In the genomic region with DNA sequence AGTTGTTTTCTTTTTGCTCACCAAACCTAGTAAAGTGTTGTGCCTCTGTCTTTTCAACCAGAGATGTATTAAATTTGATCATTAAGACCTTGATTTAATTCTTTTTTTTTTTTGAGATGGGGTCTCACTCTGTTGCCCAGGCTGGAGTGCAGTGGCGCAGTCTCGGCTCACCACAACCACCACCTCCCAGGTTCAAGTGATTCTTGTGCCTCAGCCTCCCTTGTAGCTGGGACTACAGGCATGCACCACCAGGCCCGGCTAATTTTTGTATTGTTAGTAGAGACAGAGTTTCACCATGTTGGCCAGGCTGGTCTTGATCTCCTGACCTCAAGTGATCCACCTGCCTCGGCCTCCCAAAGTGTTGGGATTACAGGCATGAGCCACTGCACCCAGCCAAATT, we compare ENCODE assay signal across 8 cellular contexts. TPM values are rescaled to one million over a fixed set of nuclear protein-coding genes. Genes with fewer than 3 reads are reported as not detected.
DNase-seq lines count a peak whose midpoint lies in the region; ATAC-seq, FAIRE-seq and TF ChIP-seq lines count a peak whose summit lies in the region.
"Not testable (repeated sequence)": the region's sequence is repeated elsewhere in the genome, so short reads cannot be mapped to it uniquely, and the experiment has no call there.

No MANE protein-coding gene starts in this region.

- DNase-seq in CD4-positive, alpha-beta T cell; activated B cell treated with CpG ODN at 0.5 μM for 24 hours; activated CD8-positive, alpha-beta memory T cell treated with anti-CD3 and anti-CD28 coated beads, Interleukin-2, amount 10 ng/mL, durations not matched to agents 7 days and 5 days; activated naive CD4-positive, alpha-beta T cell treated with anti-CD3 and anti-CD28 coated beads, Interleukin-2, amount 10 ng/mL, durations not matched to agents 7 days and 5 days; K562 (ENCODE audit: extremely low read depth in 1 of 4, low spot score in 3 of 4); naive B cell; stimulated activated naive B cell treated with anti-CD40 and anti-IgM and Interleukin-4, amounts not matched to agents 10 μg/mL and 1 μg/mL and 100 μg/mL, for 72 hours: not testable (repeated sequence)

- H3K27ac Mint-ChIP-seq in CD4-positive, alpha-beta T cell, result peak overlapping the region; percentile 99
- H3K27ac Mint-ChIP-seq in activated B cell treated with CpG ODN at 0.5 μM for 24 hours (peak overlapping the region; percentile 46), naive B cell (peak overlapping the region in 4 of 6 donors; percentile 87 to 95 (median 89))
- peak overlapping the region; percentile 95 for H3K27ac Mint-ChIP-seq in activated CD8-positive, alpha-beta memory T cell treated with anti-CD3 and anti-CD28 coated beads, Interleukin-2, amount 10 ng/mL, durations not matched to agents 7 days and 5 days
- peak overlapping the region; percentile 88 for H3K27ac Mint-ChIP-seq in activated naive CD4-positive, alpha-beta T cell treated with anti-CD3 and anti-CD28 coated beads, Interleukin-2, amount 10 ng/mL, durations not matched to agents 7 days and 5 days
- peak overlapping the region; percentile 79 for H3K27ac Mint-ChIP-seq in stimulated activated naive B cell treated with anti-CD40 and anti-IgM and Interleukin-4, amounts not matched to agents 10 μg/mL and 1 μg/mL and 100 μg/mL, for 72 hours

- peaks cover 4 to 22% of the 10 kb centered on the region in 2 experiments; a peak in 3 of 5 replicates for H3K4me1 ChIP-seq in K562 (replicated peaks in 1 of 2; ENCODE audit: control insufficient read depth in 2 of 2, insufficient read depth in 2 of 2, low read length in 2 of 2)

- not testable (repeated sequence) for H4K20me1 ChIP-seq in K562 (replicated peaks; ENCODE audit: control insufficient read depth, insufficient read depth, low read length)

- peak overlapping the region; percentile 75 for H3K4me3 Mint-ChIP-seq in CD4-positive, alpha-beta T cell
- H3K4me3 Mint-ChIP-seq in activated B cell treated with CpG ODN at 0.5 μM for 24 hours; activated CD8-positive, alpha-beta memory T cell treated with anti-CD3 and anti-CD28 coated beads, Interleukin-2, amount 10 ng/mL, durations not matched to agents 7 days and 5 days; activated naive CD4-positive, alpha-beta T cell treated with anti-CD3 and anti-CD28 coated beads, Interleukin-2, amount 10 ng/mL, durations not matched to agents 7 days and 5 days; naive B cell: not testable (repeated sequence)
- H3K4me3 Mint-ChIP-seq in stimulated activated naive B cell treated with anti-CD40 and anti-IgM and Interleukin-4, amounts not matched to agents 10 μg/mL and 1 μg/mL and 100 μg/mL, for 72 hours, result peak overlapping the region in 1 of 2 donors; percentile 62

- 90% methylated on average over 4 of the region's 4 CpGs for WGBS in K562 (ENCODE audit: insufficient coverage, low coverage, missing lambda C conversion rate)

- H3K4me2 ChIP-seq in K562 (ENCODE audit: insufficient read depth, low read length), result not testable (repeated sequence)

- in situ Hi-C loops in K562 (cut with MboI), result not testable (repeated sequence)

- CTCF ChIA-PET in CD4-positive, alpha-beta T cell (lab: Charles Lee), result interaction anchor here (0.6 to 3.3 kb wide), 6 partner anchors 9 to 63 kb away, joined by 3 to 24 read pairs (median 7); no protein-coding TSS in a partner anchor
- CTCF ChIA-PET in activated B cell treated with CpG ODN at 0.5 μM for 24 hours (lab: Charles Lee), result interaction anchor here (1.2 kb wide), 1 partner anchor 33 kb away, joined by 3 read pairs; no protein-coding TSS in a partner anchor
- CTCF ChIA-PET in activated CD8-positive, alpha-beta memory T cell treated with anti-CD3 and anti-CD28 coated beads, Interleukin-2, amount 10 ng/mL, durations not matched to agents 7 days and 5 days (lab: Charles Lee), result interaction anchor here (1.3 to 3.1 kb wide), 5 partner anchors 9 to 39 kb away, joined by 4 to 22 read pairs (median 8); no protein-coding TSS in a partner anchor
- CTCF ChIA-PET in activated naive CD4-positive, alpha-beta T cell treated with anti-CD3 and anti-CD28 coated beads, Interleukin-2, amount 10 ng/mL, durations not matched to agents 7 days and 5 days (lab: Charles Lee), result interaction anchor here (0.6 to 2.5 kb wide), 4 partner anchors 16 to 165 kb away, joined by 3 to 9 read pairs (median 3); no protein-coding TSS in a partner anchor
- CTCF ChIA-PET in K562 (lab: Yijun Ruan, JAX; ENCODE audit: low intra/inter-chr PET ratio), result not testable (repeated sequence)

- not testable (repeated sequence) for TF ChIP-seq RAD21 in K562 (CRISPR knock-in tag; conservative IDR thresholded peaks at IDR 0.05 in 1 of 2, IDR thresholded peaks at IDR 0.05 in 1 of 2)

- not testable (repeated sequence) for BruUV-seq in K562 (replicated peaks; lab: Mats Ljungman, UMichigan)

- H3K4me3 ChIP-seq in K562, result not testable (repeated sequence)

- ATAC-seq in CD4-positive, alpha-beta T cell (ENCODE audit: poor library complexity); activated B cell treated with CpG ODN at 0.5 μM for 24 hours (ENCODE audit: low read depth); activated CD8-positive, alpha-beta memory T cell treated with anti-CD3 and anti-CD28 coated beads, Interleukin-2, amount 10 ng/mL, durations not matched to agents 7 days and 5 days; K562; naive B cell (ENCODE audit: low read depth in 2 of 2); stimulated activated naive B cell treated with anti-CD40 and anti-IgM and Interleukin-4, amounts not matched to agents 10 μg/mL and 1 μg/mL and 100 μg/mL, for 72 hours (replicated peaks): not testable (repeated sequence)

- H3K9me3 Mint-ChIP-seq in CD4-positive, alpha-beta T cell; activated B cell treated with CpG ODN at 0.5 μM for 24 hours; activated CD8-positive, alpha-beta memory T cell treated with anti-CD3 and anti-CD28 coated beads, Interleukin-2, amount 10 ng/mL, durations not matched to agents 7 days and 5 days (ENCODE audit: low read depth); activated naive CD4-positive, alpha-beta T cell treated with anti-CD3 and anti-CD28 coated beads, Interleukin-2, amount 10 ng/mL, durations not matched to agents 7 days and 5 days; naive B cell; stimulated activated naive B cell treated with anti-CD40 and anti-IgM and Interleukin-4, amounts not matched to agents 10 μg/mL and 1 μg/mL and 100 μg/mL, for 72 hours: not testable (repeated sequence)

- H3K79me2 ChIP-seq in K562 (ENCODE audit: control insufficient read depth, insufficient read depth, low read length), result peaks cover 94% of the 10 kb centered on the region

- intact Hi-C loops in CD4-positive, alpha-beta T cell (cut with DNase I, micrococcal nuclease); activated B cell treated with CpG ODN at 0.5 μM for 24 hours (cut with micrococcal nuclease); K562 (cut with micrococcal nuclease): not testable (repeated sequence)

- H3K27me3 Mint-ChIP-seq in CD4-positive, alpha-beta T cell; activated B cell treated with CpG ODN at 0.5 μM for 24 hours; activated CD8-positive, alpha-beta memory T cell treated with anti-CD3 and anti-CD28 coated beads, Interleukin-2, amount 10 ng/mL, durations not matched to agents 7 days and 5 days; activated naive CD4-positive, alpha-beta T cell treated with anti-CD3 and anti-CD28 coated beads, Interleukin-2, amount 10 ng/mL, durations not matched to agents 7 days and 5 days; naive B cell; stimulated activated naive B cell treated with anti-CD40 and anti-IgM and Interleukin-4, amounts not matched to agents 10 μg/mL and 1 μg/mL and 100 μg/mL, for 72 hours: not testable (repeated sequence)

- H3K27me3 ChIP-seq in CD4-positive, alpha-beta T cell (ENCODE audit: control insufficient read depth, insufficient read depth, low read length); K562 (ENCODE audit: control insufficient read depth in 2 of 2, insufficient read depth in 2 of 2, low read length in 2 of 2): not testable (repeated sequence)

- peaks cover 69% of the 10 kb centered on the region for H3K36me3 ChIP-seq in KOPT-K1 (ENCODE audit: insufficient read depth, low read length)
- peaks cover 52% of the 10 kb centered on the region for H3K36me3 ChIP-seq in K562 (ENCODE audit: control insufficient read depth, insufficient read depth, low read length)

- not testable (repeated sequence) for H3K9ac ChIP-seq in K562 (ENCODE audit: insufficient read depth in 1 of 2, low read depth in 2 of 2, low read length in 2 of 2)

- FAIRE-seq in K562 (lab: Jason Lieb, UNC), result not testable (repeated sequence)

- H3K9me3 ChIP-seq in CD4-positive, alpha-beta T cell (ENCODE audit: control insufficient read depth, low read length); KOPT-K1 (ENCODE audit: insufficient read depth, low read length, poor library complexity, severe bottlenecking); K562 (replicated peaks; ENCODE audit: control insufficient read depth, insufficient read depth, low read depth, low read length): not testable (repeated sequence)

- not testable (repeated sequence) for TF ChIP-seq CTCF in CD4-positive, alpha-beta T cell (IDR thresholded peaks at IDR 0.05); activated B cell treated with CpG ODN at 0.5 μM for 24 hours (IDR thresholded peaks at IDR 0.05); K562 (IDR thresholded peaks at IDR 0.05 in 2 of 3, conservative IDR thresholded peaks at IDR 0.05 in 1 of 3; ENCODE audit: insufficient read depth in 2 of 3, low read depth in 1 of 3, low read length in 3 of 3)

- POLR2A ChIA-PET in CD4-positive, alpha-beta T cell (lab: Charles Lee), result interaction anchor here (1.3 to 1.4 kb wide), 2 partner anchors 8 to 9 kb away, joined by 4 to 5 read pairs; no protein-coding TSS in a partner anchor
- POLR2A ChIA-PET in activated B cell treated with CpG ODN at 0.5 μM for 24 hours (lab: Charles Lee), result not testable (repeated sequence)
- POLR2A ChIA-PET in K562 (lab: Yijun Ruan, JAX), result interaction anchor here (0.9 to 2.5 kb wide), 2 partner anchors 9 to 15 kb away, joined by 3 to 15 read pairs; no protein-coding TSS in a partner anchor

- not testable (repeated sequence) for TF ChIP-seq EP300 in K562 (IDR thresholded peaks at IDR 0.05; ENCODE audit: low read length)

- not testable (repeated sequence) for H2AFZ ChIP-seq in K562 (ENCODE audit: low read depth, low read length)

- H3K36me3 Mint-ChIP-seq in CD4-positive, alpha-beta T cell (ENCODE audit: low read depth), result peaks cover 78% of the 10 kb centered on the region
- H3K36me3 Mint-ChIP-seq in activated B cell treated with CpG ODN at 0.5 μM for 24 hours (ENCODE audit: low read depth), result peaks cover 50% of the 10 kb centered on the region
- peaks cover 44% of the 10 kb centered on the region for H3K36me3 Mint-ChIP-seq in activated CD8-positive, alpha-beta memory T cell treated with anti-CD3 and anti-CD28 coated beads, Interleukin-2, amount 10 ng/mL, durations not matched to agents 7 days and 5 days
- H3K36me3 Mint-ChIP-seq in activated naive CD4-positive, alpha-beta T cell treated with anti-CD3 and anti-CD28 coated beads, Interleukin-2, amount 10 ng/mL, durations not matched to agents 7 days and 5 days, result peaks cover 52% of the 10 kb centered on the region
- H3K36me3 Mint-ChIP-seq in naive B cell, result not testable (repeated sequence)
- H3K36me3 Mint-ChIP-seq in stimulated activated naive B cell treated with anti-CD40 and anti-IgM and Interleukin-4, amounts not matched to agents 10 μg/mL and 1 μg/mL and 100 μg/mL, for 72 hours, result peaks cover 33 to 44% of the 10 kb centered on the region in 2 donors

- H3K4me1 Mint-ChIP-seq in CD4-positive, alpha-beta T cell (ENCODE audit: low read depth), result peaks cover 84% of the 10 kb centered on the region
- H3K4me1 Mint-ChIP-seq in activated B cell treated with CpG ODN at 0.5 μM for 24 hours (peaks cover 73% of the 10 kb centered on the region), naive B cell (peaks cover 51 to 67% (median 52%) of the 10 kb centered on the region in 3 donors)
- peaks cover 67% of the 10 kb centered on the region for H3K4me1 Mint-ChIP-seq in activated CD8-positive, alpha-beta memory T cell treated with anti-CD3 and anti-CD28 coated beads, Interleukin-2, amount 10 ng/mL, durations not matched to agents 7 days and 5 days
- H3K4me1 Mint-ChIP-seq in activated naive CD4-positive, alpha-beta T cell treated with anti-CD3 and anti-CD28 coated beads, Interleukin-2, amount 10 ng/mL, durations not matched to agents 7 days and 5 days, result peaks cover 71% of the 10 kb centered on the region
- H3K4me1 Mint-ChIP-seq in stimulated activated naive B cell treated with anti-CD40 and anti-IgM and Interleukin-4, amounts not matched to agents 10 μg/mL and 1 μg/mL and 100 μg/mL, for 72 hours, result peaks cover 44 to 70% of the 10 kb centered on the region in 2 donors

- H3K27ac ChIP-seq in CD4-positive, alpha-beta T cell (ENCODE audit: low read depth, low read length), result peak overlapping the region; percentile 83
- H3K27ac ChIP-seq in KOPT-K1 (ENCODE audit: low read depth, low read length, poor library complexity, severe bottlenecking), result peak overlapping the region; percentile 89
- not testable (repeated sequence) for H3K27ac ChIP-seq in K562 (ENCODE audit: extremely low read depth, low read depth, low read length)

- not testable (repeated sequence) for H3K9me1 ChIP-seq in K562 (ENCODE audit: control insufficient read depth, insufficient read depth, low read length)

- TF ChIP-seq POLR2A in K562 (conservative IDR thresholded peaks at IDR 0.05), result not testable (repeated sequence)

RNA-seq across cellular contexts. Expression of a gene that starts 6.0 kb away (rescaled TPM):
- 10 to 100 TPM; 41.9 to 44.3 TPM for total RNA-seq in CD4-positive, alpha-beta T cell
- total RNA-seq in activated B cell treated with CpG ODN at 0.5 μM for 24 hours (43.1 and 55.5 TPM in 2 replicates), K562 (2014; rRNA removed) (25.7 and 29.6 TPM in 2 replicates), K562 (2014; rRNA removed; fragmentation: Illumina TruSeq; extraction: Trizol) (37.4 and 41.8 TPM in 2 replicates), K562 (2015; rRNA removed; fragmentation: Illumina TruSeq; extraction: Trizol) (32.8 and 39.3 TPM in 2 replicates), K562 (2021) (51.2 and 52.7 TPM in 2 replicates)
- 10 to 100 TPM; 71.6 to 88.7 TPM for total RNA-seq in activated CD8-positive, alpha-beta memory T cell treated with anti-CD3 and anti-CD28 coated beads, Interleukin-2, amount 10 ng/mL, durations not matched to agents 7 days and 5 days
- total RNA-seq in K562 (2011; cell fraction: chromatin; rRNA removed; ENCODE audit: low replicate concordance), result 66.1 and 180 TPM in 2 replicates
- total RNA-seq in K562 (2011; cell fraction: nucleolus; rRNA removed), result 30.4 and 44.0 TPM in 2 replicates
- total RNA-seq in K562 (2011; cell fraction: nucleoplasm; rRNA removed), result 88.9 and 111 TPM in 2 replicates
- polyA plus RNA-seq in K562 (2011; rRNA removed) (56.6 and 67.2 TPM in 2 replicates), K562 (2014; fragmentation: Illumina TruSeq; extraction: Trizol) (45.3 and 50.4 TPM in 2 replicates), K562 (2014; fragmentation: Nextera tagmentation; extraction: Ambion mirVana) (10 to 100 TPM; 33.0 to 50.4 TPM), K562 (2014; rRNA removed) (40.3 and 43.5 TPM in 2 replicates), naive B cell (ENCODE audit: low read depth in 6 of 6) (10 to 100 TPM in 4 of 6 donors, 1 to 10 TPM in 2; 7.3 to 19.2 (median 15.4) TPM)
- 7.9 and 21.0 TPM in 2 replicates for polyA plus RNA-seq in K562 (2011; cell fraction: cytosol; rRNA removed)
- 48.2 and 64.0 TPM in 2 replicates for polyA plus RNA-seq in K562 (2011; cell fraction: nucleus; rRNA removed)
- 38.5 and 66.8 TPM in 2 replicates for polyA plus RNA-seq in K562 (2012)
- polyA minus RNA-seq in K562 (2011; rRNA and poly(A)+ RNA removed), result 66.2 and 77.8 TPM in 2 replicates
- polyA minus RNA-seq in K562 (2011; cell fraction: cytosol; rRNA and poly(A)+ RNA removed), result 36.9 and 46.6 TPM in 2 replicates
- polyA minus RNA-seq in K562 (2011; cell fraction: nucleus; rRNA and poly(A)+ RNA removed), result 47.9 and 88.0 TPM in 2 replicates

Comparison
In these comparisons a context has a peak if more than half of its experiments do, and no peak if none do; other contexts are left out.
1. H3K27ac Mint-ChIP-seq: peak in every context shown above with its lines; median percentile 99 in CD4-positive, alpha-beta T cell; 95 in activated CD8-positive, alpha-beta memory T cell treated with anti-CD3 and anti-CD28 coated beads, Interleukin-2, amount 10 ng/mL, durations not matched to agents 7 days and 5 days; 89 in naive B cell; 88 in activated naive CD4-positive, alpha-beta T cell treated with anti-CD3 and anti-CD28 coated beads, Interleukin-2, amount 10 ng/mL, durations not matched to agents 7 days and 5 days; 79 in stimulated activated naive B cell treated with anti-CD40 and anti-IgM and Interleukin-4, amounts not matched to agents 10 μg/mL and 1 μg/mL and 100 μg/mL, for 72 hours; 46 in activated B cell treated with CpG ODN at 0.5 μM for 24 hours.